ENCODE assay signal across 1 cellular context in genomic region chrX:46628406-46629371, GRCh38.
TF ChIP-seq lines count a peak whose summit lies in the region.

No MANE protein-coding gene starts in this region.

TF ChIP-seq in GM12878, 131 proteins besides CTCF, POLR2A, EP300 and RAD21 (continued from another document):
- TF ChIP-seq SPI1 (IDR thresholded peaks at IDR 0.05; ENCODE audit: borderline replicate concordance, insufficient read depth, low read depth, low read length) (peak; percentile 70), JUNB (IDR thresholded peaks at IDR 0.05) (peak; percentile 88), EED (IDR thresholded peaks at IDR 0.05; ENCODE audit: low read depth) (peak; percentile 93), CREB1 (IDR thresholded peaks at IDR 0.05; ENCODE audit: low read depth) (peak; percentile 15; the same call in 1 of the 2 replicates), MEF2A (IDR thresholded peaks at IDR 0.05; ENCODE audit: insufficient read depth, low read depth, low read length) (peak; percentile 77), SUPT20H (IDR thresholded peaks at IDR 0.05; ENCODE audit: borderline replicate concordance, control insufficient read depth, low read depth, low read length) (no peak), ZNF24 (IDR thresholded peaks at IDR 0.05) (no peak), ESRRA (IDR thresholded peaks at IDR 0.05; ENCODE audit: low read length) (no peak), MXI1 (IDR thresholded peaks at IDR 0.05; ENCODE audit: low read depth, low read length) (no peak), ZSCAN29 (IDR thresholded peaks at IDR 0.05) (no peak), ZNF384 (IDR thresholded peaks at IDR 0.05; ENCODE audit: borderline replicate concordance, low read depth, low read length) (peak; percentile 43), IKZF2 (IDR thresholded peaks at IDR 0.05) (peak; percentile 93 to 95), ETV6 (conservative IDR thresholded peaks at IDR 0.05 in 1 of 2, IDR thresholded peaks at IDR 0.05 in 1 of 2; ENCODE audit: borderline replicate concordance in 1 of 2, low read depth in 1 of 2) (peak in 1 of 2 experiments; percentile 93; a peak in 2 of 4 replicates), CBFB (IDR thresholded peaks at IDR 0.05; ENCODE audit: low read depth) (peak; percentile 33; the same call in 1 of the 2 replicates), SREBF2 (IDR thresholded peaks at IDR 0.05; ENCODE audit: low read length) (no peak), TCF7 (IDR thresholded peaks at IDR 0.05; ENCODE audit: borderline replicate concordance) (peak; percentile 25; the same call in 1 of the 2 replicates), SIX5 (IDR thresholded peaks at IDR 0.05; ENCODE audit: low read depth, low read length, severe bottlenecking) (no peak), RUNX3 (IDR thresholded peaks at IDR 0.05; ENCODE audit: low read length) (peak; percentile 83), STAT1 (conservative IDR thresholded peaks at IDR 0.05) (no peak), ATF7 (IDR thresholded peaks at IDR 0.05; ENCODE audit: low read depth) (peak; percentile 75), BACH1 (IDR thresholded peaks at IDR 0.05; ENCODE audit: borderline replicate concordance) (peak; percentile 33; the same call in 1 of the 2 replicates), CBX3 (IDR thresholded peaks at IDR 0.05; ENCODE audit: borderline replicate concordance, low read depth) (no peak)
- TF ChIP-seq, protein P1, sequence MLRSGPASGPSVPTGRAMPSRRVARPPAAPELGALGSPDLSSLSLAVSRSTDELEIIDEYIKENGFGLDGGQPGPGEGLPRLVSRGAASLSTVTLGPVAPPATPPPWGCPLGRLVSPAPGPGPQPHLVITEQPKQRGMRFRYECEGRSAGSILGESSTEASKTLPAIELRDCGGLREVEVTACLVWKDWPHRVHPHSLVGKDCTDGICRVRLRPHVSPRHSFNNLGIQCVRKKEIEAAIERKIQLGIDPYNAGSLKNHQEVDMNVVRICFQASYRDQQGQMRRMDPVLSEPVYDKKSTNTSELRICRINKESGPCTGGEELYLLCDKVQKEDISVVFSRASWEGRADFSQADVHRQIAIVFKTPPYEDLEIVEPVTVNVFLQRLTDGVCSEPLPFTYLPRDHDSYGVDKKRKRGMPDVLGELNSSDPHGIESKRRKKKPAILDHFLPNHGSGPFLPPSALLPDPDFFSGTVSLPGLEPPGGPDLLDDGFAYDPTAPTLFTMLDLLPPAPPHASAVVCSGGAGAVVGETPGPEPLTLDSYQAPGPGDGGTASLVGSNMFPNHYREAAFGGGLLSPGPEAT (IDR thresholded peaks at IDR 0.05; ENCODE audit: low read depth) = peak; percentile 83
